Comparison of ENCODE assay signal across 1 cellular context in the genomic region with DNA sequence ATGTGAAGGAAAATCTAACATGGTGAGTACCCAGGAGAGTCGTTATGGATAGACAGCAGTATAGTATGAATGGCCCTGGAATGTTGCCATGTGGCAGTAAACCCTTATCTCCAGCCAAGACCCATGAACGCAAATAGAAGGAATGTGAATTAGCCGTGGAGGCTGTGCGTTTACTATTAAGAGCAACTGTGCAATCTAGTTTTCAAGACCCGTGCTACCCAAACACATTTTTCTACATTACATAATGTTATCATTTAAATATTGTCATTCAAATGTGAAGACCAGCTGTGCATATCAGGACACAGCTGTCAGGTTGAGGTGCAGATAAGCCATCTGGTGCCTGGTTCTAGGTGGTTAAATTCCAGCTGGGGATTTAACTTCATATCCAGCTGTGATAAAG.
TF ChIP-seq lines count a peak whose summit lies in the region.

No MANE protein-coding gene starts in this region.

TF ChIP-seq in K562, 482 proteins besides CTCF, POLR2A, EP300 and RAD21 (continued from another document and continues in another):
- TF ChIP-seq ZC3H4 (CRISPR knock-in tag; IDR thresholded peaks at IDR 0.05; ENCODE audit: borderline replicate concordance) (no peak), STAG1 (CRISPR knock-in tag; IDR thresholded peaks at IDR 0.05; ENCODE audit: borderline replicate concordance) (no peak), RCOR1 (IDR thresholded peaks at IDR 0.05; ENCODE audit: borderline replicate concordance in 1 of 2, low read depth in 2 of 2, low read length in 2 of 2) (no peak), XRCC5 (IDR thresholded peaks at IDR 0.05; ENCODE audit: low read depth, low read length) (no peak), JUND (IDR thresholded peaks at IDR 0.05; ENCODE audit: borderline replicate concordance, low read depth, low read length) (no peak), JUND (tag; IDR thresholded peaks at IDR 0.05; ENCODE audit: borderline replicate concordance, low read depth, low read length) (no peak), PTBP1 (IDR thresholded peaks at IDR 0.05; ENCODE audit: low read depth, low read length) (no peak), NCOA2 (IDR thresholded peaks at IDR 0.05; ENCODE audit: partially characterized antibody in 2 of 2) (no peak), RBFOX2 (IDR thresholded peaks at IDR 0.05; ENCODE audit: low read depth, low read length) (no peak), KLF13 (tag; IDR thresholded peaks at IDR 0.05; ENCODE audit: borderline replicate concordance, low read depth) (no peak), JUNB (CRISPR knock-in tag; conservative IDR thresholded peaks at IDR 0.05) (no peak), NR2C2 (CRISPR knock-in tag; IDR thresholded peaks at IDR 0.05) (no peak), NR2C2 (tag; IDR thresholded peaks at IDR 0.05) (no peak), ZNF311 (CRISPR knock-in tag; IDR thresholded peaks at IDR 0.05) (no peak), CBFB (CRISPR knock-in tag; IDR thresholded peaks at IDR 0.05) (no peak), MBD2 (IDR thresholded peaks at IDR 0.05; ENCODE audit: borderline replicate concordance, low read depth) (no peak), SUPT5H (IDR thresholded peaks at IDR 0.05) (no peak), ZNF551 (CRISPR knock-in tag; IDR thresholded peaks at IDR 0.05) (no peak), RB1 (IDR thresholded peaks at IDR 0.05; ENCODE audit: low read depth) (no peak), CHCHD3 (CRISPR knock-in tag; IDR thresholded peaks at IDR 0.05) (no peak), ZNF239 (CRISPR knock-in tag; IDR thresholded peaks at IDR 0.05) (no peak), MCM7 (IDR thresholded peaks at IDR 0.05) (no peak), BACH1 (tag; IDR thresholded peaks at IDR 0.05) (no peak), SRSF9 (IDR thresholded peaks at IDR 0.05; ENCODE audit: borderline replicate concordance, low read depth, low read length) (no peak), ZNF174 (CRISPR knock-in tag; IDR thresholded peaks at IDR 0.05) (no peak), MXI1 (IDR thresholded peaks at IDR 0.05; ENCODE audit: low read depth, low read length) (no peak), SPI1 (IDR thresholded peaks at IDR 0.05; ENCODE audit: borderline replicate concordance, low read depth, low read length) (no peak), TEAD4 (IDR thresholded peaks at IDR 0.05; ENCODE audit: low read length) (peak; percentile 79), TEAD4 (CRISPR knock-in tag; IDR thresholded peaks at IDR 0.05; ENCODE audit: borderline replicate concordance) (no peak), ZNF830 (CRISPR knock-in tag; IDR thresholded peaks at IDR 0.05) (no peak), ZBTB7A (IDR thresholded peaks at IDR 0.05; ENCODE audit: borderline replicate concordance, control insufficient read depth, low read depth, low read length) (no peak), RBM15 (IDR thresholded peaks at IDR 0.05; ENCODE audit: insufficient read depth, low read length) (no peak), MTA3 (IDR thresholded peaks at IDR 0.05; ENCODE audit: borderline replicate concordance) (no peak), ZNF3 (CRISPR knock-in tag; IDR thresholded peaks at IDR 0.05) (no peak), ILK (tag; IDR thresholded peaks at IDR 0.05; ENCODE audit: borderline replicate concordance, low read depth) (no peak), MEF2D (tag; conservative IDR thresholded peaks at IDR 0.05; ENCODE audit: low read depth) (no peak), TAL1 (IDR thresholded peaks at IDR 0.05) (peak; percentile 69), THRAP3 (IDR thresholded peaks at IDR 0.05; ENCODE audit: borderline replicate concordance) (no peak), STAT5B (CRISPR knock-in tag; IDR thresholded peaks at IDR 0.05) (no peak), ZNF507 (tag; conservative IDR thresholded peaks at IDR 0.05) (no peak), ZNF696 (CRISPR knock-in tag; conservative IDR thresholded peaks at IDR 0.05) (no peak)
- TF ChIP-seq, protein P1, sequence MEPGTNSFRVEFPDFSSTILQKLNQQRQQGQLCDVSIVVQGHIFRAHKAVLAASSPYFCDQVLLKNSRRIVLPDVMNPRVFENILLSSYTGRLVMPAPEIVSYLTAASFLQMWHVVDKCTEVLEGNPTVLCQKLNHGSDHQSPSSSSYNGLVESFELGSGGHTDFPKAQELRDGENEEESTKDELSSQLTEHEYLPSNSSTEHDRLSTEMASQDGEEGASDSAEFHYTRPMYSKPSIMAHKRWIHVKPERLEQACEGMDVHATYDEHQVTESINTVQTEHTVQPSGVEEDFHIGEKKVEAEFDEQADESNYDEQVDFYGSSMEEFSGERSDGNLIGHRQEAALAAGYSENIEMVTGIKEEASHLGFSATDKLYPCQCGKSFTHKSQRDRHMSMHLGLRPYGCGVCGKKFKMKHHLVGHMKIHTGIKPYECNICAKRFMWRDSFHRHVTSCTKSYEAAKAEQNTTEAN (CRISPR knock-in tag; IDR thresholded peaks at IDR 0.05) = no peak
- TF ChIP-seq, protein P2, sequence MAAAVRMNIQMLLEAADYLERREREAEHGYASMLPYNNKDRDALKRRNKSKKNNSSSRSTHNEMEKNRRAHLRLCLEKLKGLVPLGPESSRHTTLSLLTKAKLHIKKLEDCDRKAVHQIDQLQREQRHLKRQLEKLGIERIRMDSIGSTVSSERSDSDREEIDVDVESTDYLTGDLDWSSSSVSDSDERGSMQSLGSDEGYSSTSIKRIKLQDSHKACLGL (CRISPR knock-in tag; IDR thresholded peaks at IDR 0.05; ENCODE audit: borderline replicate concordance, poor library complexity, severe bottlenecking) = no peak
- TF ChIP-seq, protein P3, sequence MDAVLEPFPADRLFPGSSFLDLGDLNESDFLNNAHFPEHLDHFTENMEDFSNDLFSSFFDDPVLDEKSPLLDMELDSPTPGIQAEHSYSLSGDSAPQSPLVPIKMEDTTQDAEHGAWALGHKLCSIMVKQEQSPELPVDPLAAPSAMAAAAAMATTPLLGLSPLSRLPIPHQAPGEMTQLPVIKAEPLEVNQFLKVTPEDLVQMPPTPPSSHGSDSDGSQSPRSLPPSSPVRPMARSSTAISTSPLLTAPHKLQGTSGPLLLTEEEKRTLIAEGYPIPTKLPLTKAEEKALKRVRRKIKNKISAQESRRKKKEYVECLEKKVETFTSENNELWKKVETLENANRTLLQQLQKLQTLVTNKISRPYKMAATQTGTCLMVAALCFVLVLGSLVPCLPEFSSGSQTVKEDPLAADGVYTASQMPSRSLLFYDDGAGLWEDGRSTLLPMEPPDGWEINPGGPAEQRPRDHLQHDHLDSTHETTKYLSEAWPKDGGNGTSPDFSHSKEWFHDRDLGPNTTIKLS (IDR thresholded peaks at IDR 0.05; ENCODE audit: borderline replicate concordance, low read depth) = no peak
- TF ChIP-seq, protein P4, sequence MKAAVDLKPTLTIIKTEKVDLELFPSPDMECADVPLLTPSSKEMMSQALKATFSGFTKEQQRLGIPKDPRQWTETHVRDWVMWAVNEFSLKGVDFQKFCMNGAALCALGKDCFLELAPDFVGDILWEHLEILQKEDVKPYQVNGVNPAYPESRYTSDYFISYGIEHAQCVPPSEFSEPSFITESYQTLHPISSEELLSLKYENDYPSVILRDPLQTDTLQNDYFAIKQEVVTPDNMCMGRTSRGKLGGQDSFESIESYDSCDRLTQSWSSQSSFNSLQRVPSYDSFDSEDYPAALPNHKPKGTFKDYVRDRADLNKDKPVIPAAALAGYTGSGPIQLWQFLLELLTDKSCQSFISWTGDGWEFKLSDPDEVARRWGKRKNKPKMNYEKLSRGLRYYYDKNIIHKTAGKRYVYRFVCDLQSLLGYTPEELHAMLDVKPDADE (conservative IDR thresholded peaks at IDR 0.05; ENCODE audit: control insufficient read depth, low read depth, low read length) = no peak
- TF ChIP-seq, protein P5, sequence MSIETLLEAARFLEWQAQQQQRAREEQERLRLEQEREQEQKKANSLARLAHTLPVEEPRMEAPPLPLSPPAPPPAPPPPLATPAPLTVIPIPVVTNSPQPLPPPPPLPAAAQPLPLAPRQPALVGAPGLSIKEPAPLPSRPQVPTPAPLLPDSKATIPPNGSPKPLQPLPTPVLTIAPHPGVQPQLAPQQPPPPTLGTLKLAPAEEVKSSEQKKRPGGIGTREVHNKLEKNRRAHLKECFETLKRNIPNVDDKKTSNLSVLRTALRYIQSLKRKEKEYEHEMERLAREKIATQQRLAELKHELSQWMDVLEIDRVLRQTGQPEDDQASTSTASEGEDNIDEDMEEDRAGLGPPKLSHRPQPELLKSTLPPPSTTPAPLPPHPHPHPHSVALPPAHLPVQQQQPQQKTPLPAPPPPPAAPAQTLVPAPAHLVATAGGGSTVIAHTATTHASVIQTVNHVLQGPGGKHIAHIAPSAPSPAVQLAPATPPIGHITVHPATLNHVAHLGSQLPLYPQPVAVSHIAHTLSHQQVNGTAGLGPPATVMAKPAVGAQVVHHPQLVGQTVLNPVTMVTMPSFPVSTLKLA (conservative IDR thresholded peaks at IDR 0.05) = no peak
- TF ChIP-seq, protein P6, sequence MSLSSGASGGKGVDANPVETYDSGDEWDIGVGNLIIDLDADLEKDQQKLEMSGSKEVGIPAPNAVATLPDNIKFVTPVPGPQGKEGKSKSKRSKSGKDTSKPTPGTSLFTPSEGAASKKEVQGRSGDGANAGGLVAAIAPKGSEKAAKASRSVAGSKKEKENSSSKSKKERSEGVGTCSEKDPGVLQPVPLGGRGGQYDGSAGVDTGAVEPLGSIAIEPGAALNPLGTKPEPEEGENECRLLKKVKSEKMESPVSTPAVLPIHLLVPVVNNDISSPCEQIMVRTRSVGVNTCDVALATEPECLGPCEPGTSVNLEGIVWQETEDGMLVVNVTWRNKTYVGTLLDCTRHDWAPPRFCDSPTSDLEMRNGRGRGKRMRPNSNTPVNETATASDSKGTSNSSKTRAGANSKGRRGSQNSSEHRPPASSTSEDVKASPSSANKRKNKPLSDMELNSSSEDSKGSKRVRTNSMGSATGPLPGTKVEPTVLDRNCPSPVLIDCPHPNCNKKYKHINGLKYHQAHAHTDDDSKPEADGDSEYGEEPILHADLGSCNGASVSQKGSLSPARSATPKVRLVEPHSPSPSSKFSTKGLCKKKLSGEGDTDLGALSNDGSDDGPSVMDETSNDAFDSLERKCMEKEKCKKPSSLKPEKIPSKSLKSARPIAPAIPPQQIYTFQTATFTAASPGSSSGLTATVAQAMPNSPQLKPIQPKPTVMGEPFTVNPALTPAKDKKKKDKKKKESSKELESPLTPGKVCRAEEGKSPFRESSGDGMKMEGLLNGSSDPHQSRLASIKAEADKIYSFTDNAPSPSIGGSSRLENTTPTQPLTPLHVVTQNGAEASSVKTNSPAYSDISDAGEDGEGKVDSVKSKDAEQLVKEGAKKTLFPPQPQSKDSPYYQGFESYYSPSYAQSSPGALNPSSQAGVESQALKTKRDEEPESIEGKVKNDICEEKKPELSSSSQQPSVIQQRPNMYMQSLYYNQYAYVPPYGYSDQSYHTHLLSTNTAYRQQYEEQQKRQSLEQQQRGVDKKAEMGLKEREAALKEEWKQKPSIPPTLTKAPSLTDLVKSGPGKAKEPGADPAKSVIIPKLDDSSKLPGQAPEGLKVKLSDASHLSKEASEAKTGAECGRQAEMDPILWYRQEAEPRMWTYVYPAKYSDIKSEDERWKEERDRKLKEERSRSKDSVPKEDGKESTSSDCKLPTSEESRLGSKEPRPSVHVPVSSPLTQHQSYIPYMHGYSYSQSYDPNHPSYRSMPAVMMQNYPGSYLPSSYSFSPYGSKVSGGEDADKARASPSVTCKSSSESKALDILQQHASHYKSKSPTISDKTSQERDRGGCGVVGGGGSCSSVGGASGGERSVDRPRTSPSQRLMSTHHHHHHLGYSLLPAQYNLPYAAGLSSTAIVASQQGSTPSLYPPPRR (CRISPR knock-in tag; IDR thresholded peaks at IDR 0.05; ENCODE audit: borderline replicate concordance) = no peak
- TF ChIP-seq, protein P7, sequence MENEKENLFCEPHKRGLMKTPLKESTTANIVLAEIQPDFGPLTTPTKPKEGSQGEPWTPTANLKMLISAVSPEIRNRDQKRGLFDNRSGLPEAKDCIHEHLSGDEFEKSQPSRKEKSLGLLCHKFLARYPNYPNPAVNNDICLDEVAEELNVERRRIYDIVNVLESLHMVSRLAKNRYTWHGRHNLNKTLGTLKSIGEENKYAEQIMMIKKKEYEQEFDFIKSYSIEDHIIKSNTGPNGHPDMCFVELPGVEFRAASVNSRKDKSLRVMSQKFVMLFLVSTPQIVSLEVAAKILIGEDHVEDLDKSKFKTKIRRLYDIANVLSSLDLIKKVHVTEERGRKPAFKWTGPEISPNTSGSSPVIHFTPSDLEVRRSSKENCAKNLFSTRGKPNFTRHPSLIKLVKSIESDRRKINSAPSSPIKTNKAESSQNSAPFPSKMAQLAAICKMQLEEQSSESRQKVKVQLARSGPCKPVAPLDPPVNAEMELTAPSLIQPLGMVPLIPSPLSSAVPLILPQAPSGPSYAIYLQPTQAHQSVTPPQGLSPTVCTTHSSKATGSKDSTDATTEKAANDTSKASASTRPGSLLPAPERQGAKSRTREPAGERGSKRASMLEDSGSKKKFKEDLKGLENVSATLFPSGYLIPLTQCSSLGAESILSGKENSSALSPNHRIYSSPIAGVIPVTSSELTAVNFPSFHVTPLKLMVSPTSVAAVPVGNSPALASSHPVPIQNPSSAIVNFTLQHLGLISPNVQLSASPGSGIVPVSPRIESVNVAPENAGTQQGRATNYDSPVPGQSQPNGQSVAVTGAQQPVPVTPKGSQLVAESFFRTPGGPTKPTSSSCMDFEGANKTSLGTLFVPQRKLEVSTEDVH (IDR thresholded peaks at IDR 0.05; ENCODE audit: low read depth, partially characterized antibody) = no peak
- TF ChIP-seq, protein P8, sequence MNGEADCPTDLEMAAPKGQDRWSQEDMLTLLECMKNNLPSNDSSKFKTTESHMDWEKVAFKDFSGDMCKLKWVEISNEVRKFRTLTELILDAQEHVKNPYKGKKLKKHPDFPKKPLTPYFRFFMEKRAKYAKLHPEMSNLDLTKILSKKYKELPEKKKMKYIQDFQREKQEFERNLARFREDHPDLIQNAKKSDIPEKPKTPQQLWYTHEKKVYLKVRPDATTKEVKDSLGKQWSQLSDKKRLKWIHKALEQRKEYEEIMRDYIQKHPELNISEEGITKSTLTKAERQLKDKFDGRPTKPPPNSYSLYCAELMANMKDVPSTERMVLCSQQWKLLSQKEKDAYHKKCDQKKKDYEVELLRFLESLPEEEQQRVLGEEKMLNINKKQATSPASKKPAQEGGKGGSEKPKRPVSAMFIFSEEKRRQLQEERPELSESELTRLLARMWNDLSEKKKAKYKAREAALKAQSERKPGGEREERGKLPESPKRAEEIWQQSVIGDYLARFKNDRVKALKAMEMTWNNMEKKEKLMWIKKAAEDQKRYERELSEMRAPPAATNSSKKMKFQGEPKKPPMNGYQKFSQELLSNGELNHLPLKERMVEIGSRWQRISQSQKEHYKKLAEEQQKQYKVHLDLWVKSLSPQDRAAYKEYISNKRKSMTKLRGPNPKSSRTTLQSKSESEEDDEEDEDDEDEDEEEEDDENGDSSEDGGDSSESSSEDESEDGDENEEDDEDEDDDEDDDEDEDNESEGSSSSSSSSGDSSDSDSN (IDR thresholded peaks at IDR 0.05; ENCODE audit: borderline replicate concordance in 1 of 2, low read depth in 2 of 2, low read length in 2 of 2) = no peak
- TF ChIP-seq, protein P9, sequence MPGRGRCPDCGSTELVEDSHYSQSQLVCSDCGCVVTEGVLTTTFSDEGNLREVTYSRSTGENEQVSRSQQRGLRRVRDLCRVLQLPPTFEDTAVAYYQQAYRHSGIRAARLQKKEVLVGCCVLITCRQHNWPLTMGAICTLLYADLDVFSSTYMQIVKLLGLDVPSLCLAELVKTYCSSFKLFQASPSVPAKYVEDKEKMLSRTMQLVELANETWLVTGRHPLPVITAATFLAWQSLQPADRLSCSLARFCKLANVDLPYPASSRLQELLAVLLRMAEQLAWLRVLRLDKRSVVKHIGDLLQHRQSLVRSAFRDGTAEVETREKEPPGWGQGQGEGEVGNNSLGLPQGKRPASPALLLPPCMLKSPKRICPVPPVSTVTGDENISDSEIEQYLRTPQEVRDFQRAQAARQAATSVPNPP (IDR thresholded peaks at IDR 0.05; ENCODE audit: borderline replicate concordance, insufficient read depth, insufficient read length) = no peak
